ENCODE assay signal across 11 cellular contexts in the genomic region with DNA sequence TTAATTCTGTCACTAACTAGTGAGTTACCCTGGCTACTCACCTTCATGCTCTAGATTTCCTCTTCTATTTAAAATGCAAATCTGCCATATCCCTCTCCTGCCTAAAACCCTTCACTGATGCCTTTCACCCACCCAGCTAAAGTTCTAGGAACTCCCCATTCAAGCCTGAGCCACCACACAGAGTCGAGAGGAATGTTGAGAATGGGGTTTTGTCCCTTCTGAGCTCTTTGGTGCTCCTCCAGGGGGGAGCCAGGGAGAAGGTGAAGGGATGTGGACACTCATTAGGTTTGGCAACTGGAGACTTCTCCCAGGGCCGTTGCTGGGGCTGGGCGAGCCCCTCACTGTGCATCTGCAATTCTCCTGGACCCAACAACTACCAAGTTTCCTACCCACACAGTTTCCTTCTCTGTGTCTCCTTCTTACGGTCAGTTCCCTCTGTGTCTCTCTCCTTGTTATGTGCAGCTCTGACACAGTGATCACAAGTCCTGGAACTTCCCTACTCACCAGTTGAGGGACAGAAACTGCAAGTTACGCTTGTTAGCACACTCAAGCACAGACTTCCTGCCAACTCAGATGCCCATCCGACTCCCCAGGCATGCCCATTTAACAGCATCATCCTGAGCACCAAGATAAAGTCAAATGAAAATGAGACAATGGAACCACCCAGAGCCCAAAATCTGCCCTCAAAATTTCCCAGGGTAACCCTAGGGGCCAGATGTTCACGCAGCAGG. TPM values are rescaled to one million over a fixed set of nuclear protein-coding genes. Genes with fewer than 3 reads are reported as not detected.
DNase-seq lines count a peak whose midpoint lies in the region; ATAC-seq and TF ChIP-seq lines count a peak whose summit lies in the region.
"Had no signal": no experiment of that assay in that cellular context is flagged by ENCODE, and none has a peak within 500 bp of the region (broad histone marks: within the 10 kb centered on the region; RNA-seq: fewer than 3 reads in every experiment).

No MANE protein-coding gene starts in this region.

- H3K36me3 Mint-ChIP-seq in activated T-cell treated with anti-CD3 and anti-CD28 coated beads, Interleukin-2, amount 50 U/mL, for 24 hours (ENCODE audit: low read depth) = peaks cover 24% of the 10 kb centered on the region
- H3K36me3 Mint-ChIP-seq: brain had no signal

- intact Hi-C loops in heart right ventricle (cut with DNase I) = loop anchor here in 1 of 10 donors (5.0 kb wide), 1 partner anchor 638 kb away; no protein-coding TSS in a partner anchor
- intact Hi-C loops in transverse colon (cut with DNase I; ENCODE audit: low total_unique reads) = no loop called here

- peak; percentile 31 for TF ChIP-seq POLR2A in transverse colon (IDR thresholded peaks at IDR 0.05)

- H3K36me3 ChIP-seq in heart right ventricle (no peaks in the 10 kb centered on the region), transverse colon (no peaks in the 10 kb centered on the region)

- no peaks in the 10 kb centered on the region for H3K27me3 Mint-ChIP-seq in activated T-cell treated with anti-CD3 and anti-CD28 coated beads, Interleukin-2, amount 50 U/mL, for 24 hours

- TF ChIP-seq CTCF in heart right ventricle (IDR thresholded peaks at IDR 0.05) (no peak), transverse colon (IDR thresholded peaks at IDR 0.05) (no peak)

- peak overlapping the region; percentile 6 for H3K4me3 Mint-ChIP-seq in activated T-cell treated with anti-CD3 and anti-CD28 coated beads, Interleukin-2, amount 50 U/mL, for 24 hours
- H3K4me3 Mint-ChIP-seq: brain had no signal

- peaks cover 84% of the 10 kb centered on the region for H3K4me1 Mint-ChIP-seq in activated T-cell treated with anti-CD3 and anti-CD28 coated beads, Interleukin-2, amount 50 U/mL, for 24 hours (ENCODE audit: low read depth)

- ATAC-seq in heart right ventricle = peak in 7 of 8 donors; percentile 58 to 81 (median 65)

- H3K27ac ChIP-seq in heart right ventricle = peak overlapping the region in 4 of 10 donors; percentile 3 to 89 (median 24)
- peak overlapping the region; percentile 7 to 55 (median 27) for H3K27ac ChIP-seq in transverse colon
- H3K27ac ChIP-seq: KMS-11 had no signal

- no peak for TF ChIP-seq EP300 in transverse colon (IDR thresholded peaks at IDR 0.05; ENCODE audit: low read depth)

- no peaks in the 10 kb centered on the region for H3K9me3 Mint-ChIP-seq in activated T-cell treated with anti-CD3 and anti-CD28 coated beads, Interleukin-2, amount 50 U/mL, for 24 hours

- in situ Hi-C loops in transverse colon (cut with MboI; ENCODE audit: low pct_ligation_motif_present in 1 of 4, low pct_unique_long_range_greater_than_20kb in 1 of 4, low sequenced_read_pairs in 3 of 4) = no loop called here

- H3K27ac Mint-ChIP-seq in activated T-cell treated with anti-CD3 and anti-CD28 coated beads, Interleukin-2, amount 50 U/mL, for 24 hours = peak overlapping the region; percentile 89
- H3K27ac Mint-ChIP-seq: brain had no signal

- H3K27me3 ChIP-seq in heart right ventricle (peaks cover 0 to 10% (median 0%) of the 10 kb centered on the region in 7 donors), transverse colon (no peaks in the 10 kb centered on the region)

- peaks cover 0 to 52% (median 4%) of the 10 kb centered on the region in 9 donors for H3K4me1 ChIP-seq in heart right ventricle
- H3K4me1 ChIP-seq in transverse colon = no peaks in the 10 kb centered on the region

- WGBS in heart right ventricle, 2 donors = 73 to 88% methylated on average over 7 of the region's 7 CpGs
- WGBS in transverse colon (ENCODE audit: low coverage in 1 of 2), 2 donors = 81 to 83% methylated on average over 2 to 7 of the region's 7 CpGs

- peak; percentile 39 for DNase-seq in activated T-cell treated with anti-CD3 and anti-CD28 coated beads, Interleukin-2, amount 50 U/mL, for 24 hours
- DNase-seq in activated T-cell treated with anti-CD3 and anti-CD28 coated beads for 4 hours (no peak), Kasumi-1 (lab: John Stamatoyannopoulos, UW) (peak; percentile 21 to 39), heart right ventricle (no peak), transverse colon (no peak), inferior parietal cortex (ENCODE audit: extremely low spot score) (no peak), D341Med (ENCODE audit: low spot score) (no peak)
- no peak for DNase-seq in central memory CD4-positive, alpha-beta T cell

- no peak overlapping the region for H3K4me3 ChIP-seq in heart right ventricle
- no peak overlapping the region for H3K4me3 ChIP-seq in transverse colon
- H3K4me3 ChIP-seq: smooth muscle cell had no signal

- H3K9me3 ChIP-seq in heart right ventricle = peaks cover 0 to 6% (median 0%) of the 10 kb centered on the region in 11 donors
- no peaks in the 10 kb centered on the region for H3K9me3 ChIP-seq in transverse colon

RNA-seq across cellular contexts. Expression of a gene that starts 6.5 kb away (rescaled TPM):
- total RNA-seq in heart right ventricle (10 to 100 TPM in 2 of 10 donors, 1 to 10 TPM in 8; 2.5 to 29.9 (median 3.8) TPM), transverse colon (10 to 100 TPM in 3 of 4 donors, 1 to 10 TPM in 1; 2.8 to 25.4 (median 18.4) TPM)
- 1 to 10 TPM; 2.0 to 4.0 TPM for polyA plus RNA-seq in heart right ventricle

RNA-seq across cellular contexts. Expression of a gene that starts 50.4 kb away (rescaled TPM):
- total RNA-seq in heart right ventricle (under 1 TPM in 3 of 10 donors, not detected in 7; 0.07 to 0.32 (median 0.18) TPM), transverse colon (under 1 TPM in 2 of 4 donors, not detected in 2; 0.27 to 0.79 TPM)
- under 1 TPM; 0.03 to 0.22 TPM for polyA plus RNA-seq in heart right ventricle

Comparison
In these comparisons a context has a peak if more than half of its experiments do, and no peak if none do; other contexts are left out.
1. DNase-seq: peak in activated T-cell treated with anti-CD3 and anti-CD28 coated beads, Interleukin-2, amount 50 U/mL, for 24 hours (single experiment) and Kasumi-1 (2 of 2); none in activated T-cell treated with anti-CD3 and anti-CD28 coated beads for 4 hours (single experiment), heart right ventricle (0 of 2), transverse colon (single experiment), inferior parietal cortex (single experiment), D341Med (single experiment) and central memory CD4-positive, alpha-beta T cell (single experiment).